Comparison of ENCODE assay signal across 21 cellular contexts in genomic region chr9:111798786-111799185, GRCh38. TPM values are rescaled to one million over a fixed set of nuclear protein-coding genes. Genes with fewer than 3 reads are reported as not detected.
DNase-seq lines count a peak whose midpoint lies in the region; ATAC-seq, FAIRE-seq and TF ChIP-seq lines count a peak whose summit lies in the region.
"Had no signal": no experiment of that assay in that cellular context is flagged by ENCODE, and none has a peak within 500 bp of the region (broad histone marks: within the 10 kb centered on the region; RNA-seq: fewer than 3 reads in every experiment).

No MANE protein-coding gene starts in this region.

- H3K4me1 Mint-ChIP-seq in activated T-cell treated with anti-CD3 and anti-CD28 coated beads, Interleukin-2, amount 50 U/mL, for 4 hours (ENCODE audit: low read depth): peaks cover 3% of the 10 kb centered on the region
- H3K4me1 Mint-ChIP-seq: endodermal cell, H9, natural killer cell had no signal

- no peak for TF ChIP-seq RAD21 in A549 (conservative IDR thresholded peaks at IDR 0.05 in 1 of 2, IDR thresholded peaks at IDR 0.05 in 1 of 2)

- H3K9ac ChIP-seq in GM23248 (no peak overlapping the region), adipocyte (ENCODE audit: low read length) (no peak overlapping the region)

- TF ChIP-seq POLR2A in A549 (IDR thresholded peaks at IDR 0.05; ENCODE audit: low read length): no peak

- CTCF ChIA-PET in A549 (lab: Yijun Ruan, JAX): interaction anchor here (0.6 kb wide), 1 partner anchor 58 kb away, joined by 3 read pairs; no protein-coding TSS in a partner anchor

- H3K27me3 ChIP-seq in GM23248 (replicated peaks; ENCODE audit: insufficient read depth): no peaks in the 10 kb centered on the region
- H3K27me3 ChIP-seq in adipocyte (replicated peaks; ENCODE audit: control insufficient read depth, insufficient read depth, low read length): no peaks in the 10 kb centered on the region

- H3K36me3 ChIP-seq in GM23248 (ENCODE audit: low read depth) (no peaks in the 10 kb centered on the region), adipocyte (ENCODE audit: control insufficient read depth, insufficient read depth, low read length, severe bottlenecking) (no peaks in the 10 kb centered on the region)

- DNase-seq in A549 (ENCODE audit: low read depth in 1 of 2, low spot score in 1 of 2): peak in 1 of 2 experiments; percentile 48
- peak; percentile 82 for DNase-seq in GM23248
- peak; percentile 50 for DNase-seq in adipocyte (ENCODE audit: low read depth)
- DNase-seq in fibroblast of pulmonary artery (ENCODE audit: low read depth): peak; percentile 64
- DNase-seq in ureter (ENCODE audit: low spot score): no peak
- no peak for DNase-seq in activated T-cell treated with anti-CD3 and anti-CD28 coated beads, Interleukin-2, amount 50 U/mL, for 4 hours
- DNase-seq in NCI-H524 treated with DMSO at 0.1 percent for 48 hours (lab: John Stamatoyannopoulos, UW): no peak
- DNase-seq: 8988T; activated CD4-positive, alpha-beta T cell treated with anti-CD3 and anti-CD28 coated beads, Interleukin-2, amount 50 U/mL, for 1 hour; activated naive CD8-positive, alpha-beta T cell treated with anti-CD3 and anti-CD28 coated beads for 36 hours; endodermal cell; H9; natural killer cell; NCI-H187; NCI-H526; stimulated activated naive CD4-positive, alpha-beta T cell had no signal

- no peak for TF ChIP-seq EP300 in A549 (IDR thresholded peaks at IDR 0.05)

- H3K4me3 ChIP-seq in A549 (no peak overlapping the region), GM23248 (no peak overlapping the region), adipocyte (ENCODE audit: low read length) (no peak overlapping the region), fibroblast of pulmonary artery (replicated peaks; ENCODE audit: low read depth, low read length) (no peak overlapping the region)
- H3K4me3 ChIP-seq: lung had no signal

- no peak overlapping the region for H2AFZ ChIP-seq in GM23248

- no peaks in the 10 kb centered on the region for H3K79me2 ChIP-seq in GM23248 (ENCODE audit: insufficient read depth)

- H3K4me1 ChIP-seq in A549 (peaks cover 11% of the 10 kb centered on the region; the same call in 2 of the 3 replicates), GM23248 (ENCODE audit: insufficient read depth) (no peaks in the 10 kb centered on the region), adipocyte (ENCODE audit: control insufficient read depth, insufficient read depth, low read length) (no peaks in the 10 kb centered on the region)

- H3K27ac ChIP-seq in A549 (no peak overlapping the region), GM23248 (no peak overlapping the region)

- H3K9me3 ChIP-seq in A549: no peaks in the 10 kb centered on the region
- no peaks in the 10 kb centered on the region for H3K9me3 ChIP-seq in GM23248 (ENCODE audit: low read depth)
- H3K9me3 ChIP-seq in adipocyte (ENCODE audit: control insufficient read depth, low read length): no peaks in the 10 kb centered on the region

- in situ Hi-C loops in GM23248 (cut with MboI): no loop called here

- peak; percentile 45 to 73; a peak in 2 of 6 replicates for ATAC-seq in A549
- ATAC-seq in HG02884 (IDR thresholded peaks at IDR 0.05; ENCODE audit: unreplicated experiment): no peak
- ATAC-seq in activated T-cell treated with anti-CD3 and anti-CD28 coated beads, Interleukin-2, amount 50 U/mL, for 4 hours: no peak
- ATAC-seq: natural killer cell had no signal

- FAIRE-seq in A549 (lab: Jason Lieb, UNC): no peak
- FAIRE-seq: TTC549 had no signal

- H3K9me3 Mint-ChIP-seq in activated T-cell treated with anti-CD3 and anti-CD28 coated beads, Interleukin-2, amount 50 U/mL, for 4 hours: no peaks in the 10 kb centered on the region
- H3K9me3 Mint-ChIP-seq: activated naive CD8-positive, alpha-beta T cell treated with anti-CD3 and anti-CD28 coated beads for 36 hours; endodermal cell; H9; natural killer cell; type B pancreatic cell had no signal

- H3K4me2 ChIP-seq in A549 (no peak overlapping the region; the same call in 2 of the 3 replicates), GM23248 (ENCODE audit: unreplicated experiment) (no peak overlapping the region)

- no peaks in the 10 kb centered on the region for H4K20me1 ChIP-seq in GM23248 (ENCODE audit: insufficient read depth)

- TF ChIP-seq CTCF in A549 (IDR thresholded peaks at IDR 0.05) (no peak), fibroblast of pulmonary artery (IDR thresholded peaks at IDR 0.05; ENCODE audit: low read length, missing control alignments) (no peak)

- POLR2A ChIA-PET in A549 (lab: Yijun Ruan, JAX): interaction anchor here (0.5 kb wide), 1 partner anchor 276 kb away, joined by 5 read pairs; no protein-coding TSS in a partner anchor

- no peak overlapping the region for H3K4me3 Mint-ChIP-seq in activated T-cell treated with anti-CD3 and anti-CD28 coated beads, Interleukin-2, amount 50 U/mL, for 4 hours
- H3K4me3 Mint-ChIP-seq: activated naive CD8-positive, alpha-beta T cell treated with anti-CD3 and anti-CD28 coated beads for 36 hours; endodermal cell; H9; natural killer cell; type B pancreatic cell had no signal

- H3K27me3 Mint-ChIP-seq in activated T-cell treated with anti-CD3 and anti-CD28 coated beads, Interleukin-2, amount 50 U/mL, for 4 hours (ENCODE audit: low read depth): no peaks in the 10 kb centered on the region
- H3K27me3 Mint-ChIP-seq: activated naive CD8-positive, alpha-beta T cell treated with anti-CD3 and anti-CD28 coated beads for 36 hours; type B pancreatic cell had no signal

- H3K9me2 ChIP-seq in GM23248 (ENCODE audit: insufficient read depth): no peaks in the 10 kb centered on the region

- no peaks in the 10 kb centered on the region for H3F3A ChIP-seq in GM23248 (ENCODE audit: insufficient read depth)

- no peaks in the 10 kb centered on the region for H3K36me3 Mint-ChIP-seq in activated T-cell treated with anti-CD3 and anti-CD28 coated beads, Interleukin-2, amount 50 U/mL, for 4 hours (ENCODE audit: insufficient read depth)
- H3K36me3 Mint-ChIP-seq: activated naive CD8-positive, alpha-beta T cell treated with anti-CD3 and anti-CD28 coated beads for 36 hours; natural killer cell; type B pancreatic cell had no signal

TF ChIP-seq in A549, 52 proteins besides CTCF, POLR2A, EP300 and RAD21:
- TF ChIP-seq TP53 (CRISPR knock-in tag; IDR thresholded peaks at IDR 0.05) (no peak), HDAC2 (IDR thresholded peaks at IDR 0.05) (no peak), SMC3 (IDR thresholded peaks at IDR 0.05) (no peak), CBX8 (IDR thresholded peaks at IDR 0.05) (no peak), KDM1A (IDR thresholded peaks at IDR 0.05; ENCODE audit: low read depth) (no peak), NFE2L2 (conservative IDR thresholded peaks at IDR 0.05; ENCODE audit: low read length) (no peak), PHF8 (IDR thresholded peaks at IDR 0.05; ENCODE audit: borderline replicate concordance, low read depth) (no peak), RFX5 (IDR thresholded peaks at IDR 0.05) (no peak), ESRRA (IDR thresholded peaks at IDR 0.05; ENCODE audit: borderline replicate concordance, low read length) (no peak), CHD4 (IDR thresholded peaks at IDR 0.05; ENCODE audit: borderline replicate concordance) (no peak)
- TF ChIP-seq, protein P1, sequence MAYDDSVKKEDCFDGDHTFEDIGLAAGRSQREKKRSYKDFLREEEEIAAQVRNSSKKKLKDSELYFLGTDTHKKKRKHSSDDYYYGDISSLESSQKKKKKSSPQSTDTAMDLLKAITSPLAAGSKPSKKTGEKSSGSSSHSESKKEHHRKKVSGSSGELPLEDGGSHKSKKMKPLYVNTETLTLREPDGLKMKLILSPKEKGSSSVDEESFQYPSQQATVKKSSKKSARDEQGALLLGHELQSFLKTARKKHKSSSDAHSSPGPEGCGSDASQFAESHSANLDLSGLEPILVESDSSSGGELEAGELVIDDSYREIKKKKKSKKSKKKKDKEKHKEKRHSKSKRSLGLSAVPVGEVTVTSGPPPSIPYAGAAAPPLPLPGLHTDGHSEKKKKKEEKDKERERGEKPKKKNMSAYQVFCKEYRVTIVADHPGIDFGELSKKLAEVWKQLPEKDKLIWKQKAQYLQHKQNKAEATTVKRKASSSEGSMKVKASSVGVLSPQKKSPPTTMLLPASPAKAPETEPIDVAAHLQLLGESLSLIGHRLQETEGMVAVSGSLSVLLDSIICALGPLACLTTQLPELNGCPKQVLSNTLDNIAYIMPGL (CRISPR knock-in tag; IDR thresholded peaks at IDR 0.05; ENCODE audit: borderline replicate concordance): no peak

RNA-seq across cellular contexts. Expression of gene SHOC1, which starts 4.0 kb away (rescaled TPM):
- polyA plus RNA-seq in A549 (2011; rRNA removed) (not detected in 2 replicates), A549 (2017; fragmentation: RNase III; extraction: RNeasy Plus Mini Kit Qiagen cat#74134 plus additional on column Dnase treatment) (not detected in 3 replicates), GM23248 (2016; fragmentation: Nextera tagmentation; extraction: Ambion mirVana) (0.09 and 0.11 TPM in 2 replicates)
- not detected in 2 replicates for polyA plus RNA-seq in A549 (2012; cell fraction: cytosol; rRNA removed)
- polyA plus RNA-seq in A549 (2012; cell fraction: nucleus; rRNA removed): not detected in 2 replicates
- polyA minus RNA-seq in A549 (2011; rRNA and poly(A)+ RNA removed): not detected in 2 replicates
- total RNA-seq in GM23248 (2014; rRNA removed; shearing (Covaris generic)): not detected in 2 replicates
- 0.16 TPM for total RNA-seq in ureter
- not detected for total RNA-seq in activated T-cell treated with anti-CD3 and anti-CD28 coated beads, Interleukin-2, amount 50 U/mL, for 4 hours
- total RNA-seq: activated naive CD8-positive, alpha-beta T cell treated with anti-CD3 and anti-CD28 coated beads for 36 hours; endodermal cell; H9; natural killer cell; posterior vena cava had no signal

Comparison
In these comparisons a context has a peak if more than half of its experiments do, and no peak if none do; other contexts are left out.
1. ATAC-seq: peak in A549 (2 of 2); none in HG02884 (single experiment) and activated T-cell treated with anti-CD3 and anti-CD28 coated beads, Interleukin-2, amount 50 U/mL, for 4 hours (0 of 2).
2. DNase-seq: peak in GM23248 (single experiment), adipocyte (single experiment) and fibroblast of pulmonary artery (single experiment); none in ureter (single experiment), activated T-cell treated with anti-CD3 and anti-CD28 coated beads, Interleukin-2, amount 50 U/mL, for 4 hours (single experiment) and NCI-H524 treated with DMSO at 0.1 percent for 48 hours (single experiment).